In the genomic region with DNA sequence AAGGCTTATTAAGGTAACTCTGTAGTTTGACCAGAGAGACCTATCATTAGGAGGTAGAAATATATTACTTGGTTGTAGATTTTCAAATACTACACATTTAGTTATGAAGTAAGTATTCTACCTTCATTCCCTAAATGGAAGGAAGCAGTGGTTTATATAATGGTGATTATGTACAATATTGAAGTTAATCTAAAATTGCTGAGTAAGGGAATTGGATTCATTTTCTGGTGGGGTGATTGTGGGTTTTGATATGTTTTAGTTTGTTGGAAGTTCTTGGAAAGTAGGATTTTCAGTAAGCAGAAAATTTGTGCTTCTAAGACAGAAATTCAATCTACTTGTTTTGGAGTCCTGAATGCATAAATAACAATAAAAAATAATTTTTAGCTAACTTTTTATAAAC, we compare ENCODE assay signal across 3 cellular contexts.
TF ChIP-seq lines count a peak whose summit lies in the region.

No MANE protein-coding gene starts in this region.

TF ChIP-seq in A549, 52 proteins besides CTCF, POLR2A, EP300 and RAD21:
- TF ChIP-seq CBX8 (IDR thresholded peaks at IDR 0.05) (no peak), MAFK (IDR thresholded peaks at IDR 0.05; ENCODE audit: partially characterized antibody) (peak; percentile 90)

TF ChIP-seq in IMR-90, 13 proteins besides CTCF, POLR2A, EP300 and RAD21:
- TF ChIP-seq CHD1 (IDR thresholded peaks at IDR 0.05; ENCODE audit: low read depth, low read length) (no peak), MAFK (IDR thresholded peaks at IDR 0.05; ENCODE audit: low read depth, low read length) (peak; percentile 99), SMC3 (IDR thresholded peaks at IDR 0.05; ENCODE audit: low read depth, low read length) (no peak)

TF ChIP-seq in H1, 55 proteins besides CTCF, POLR2A, EP300 and RAD21:
- TF ChIP-seq, protein P1, sequence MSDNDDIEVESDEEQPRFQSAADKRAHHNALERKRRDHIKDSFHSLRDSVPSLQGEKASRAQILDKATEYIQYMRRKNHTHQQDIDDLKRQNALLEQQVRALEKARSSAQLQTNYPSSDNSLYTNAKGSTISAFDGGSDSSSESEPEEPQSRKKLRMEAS (IDR thresholded peaks at IDR 0.05) = no peak
- TF ChIP-seq CBX8 (IDR thresholded peaks at IDR 0.05; ENCODE audit: borderline replicate concordance, low read depth, low read length) (no peak), GABPA (IDR thresholded peaks at IDR 0.05; ENCODE audit: borderline replicate concordance, insufficient read depth, low read length) (no peak), MAFK (IDR thresholded peaks at IDR 0.05; ENCODE audit: low read depth, low read length) (peak; percentile 93), JUND (IDR thresholded peaks at IDR 0.05; ENCODE audit: low read length) (no peak)
